ENCODE assay signal across 7 cellular contexts in genomic region chr15:74094561-74094960, GRCh38. TPM values are rescaled to one million over a fixed set of nuclear protein-coding genes. Genes with fewer than 3 reads are reported as not detected.
"Had no signal": no experiment of that assay in that cellular context is flagged by ENCODE, and none has a peak within 500 bp of the region (broad histone marks: within the 10 kb centered on the region; RNA-seq: fewer than 3 reads in every experiment).

No MANE protein-coding gene starts in this region.

RNA-seq across cellular contexts. Expression of gene GOLGA6A, which starts 12.2 kb away (rescaled TPM):
- total RNA-seq: temporal lobe, transverse colon, upper lobe of right lung, ureter, urinary bladder had no signal
- polyA plus RNA-seq: stomach had no signal

RNA-seq across cellular contexts. Expression of gene ISLR2, which starts 35.8 kb away (rescaled TPM):
- total RNA-seq: thoracic aorta had no signal
